7 cellular contexts compared by ENCODE assay signal in the genomic region with DNA sequence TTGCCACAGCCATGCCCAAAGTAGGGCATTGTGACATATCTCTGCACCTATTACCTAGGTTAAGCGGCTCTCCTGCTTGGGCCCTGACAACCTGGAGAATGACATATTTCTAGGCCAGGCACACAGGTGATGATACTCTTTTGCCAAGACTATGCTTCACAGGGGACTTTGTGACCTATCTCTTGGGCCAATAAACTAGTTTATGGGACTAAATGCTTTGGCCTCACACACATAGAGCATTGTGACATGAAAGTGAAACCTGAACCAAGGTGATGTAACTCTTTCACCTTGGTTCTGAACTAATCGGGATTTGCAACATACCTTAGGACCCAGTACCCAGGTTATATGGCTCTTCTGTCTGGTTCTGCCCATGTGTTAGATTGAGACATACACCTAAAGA. TPM values are rescaled to one million over a fixed set of nuclear protein-coding genes. Genes with fewer than 3 reads are reported as not detected.
"Had no signal": no experiment of that assay in that cellular context is flagged by ENCODE, and none has a peak within 500 bp of the region (broad histone marks: within the 10 kb centered on the region; RNA-seq: fewer than 3 reads in every experiment).

No MANE protein-coding gene starts in this region.

RNA-seq across cellular contexts. Expression of a gene that starts 19.0 kb away (rescaled TPM):
- total RNA-seq: GM23248, GM23338, H1, H4, H7, H9, HFFc6 had no signal
